Comparison of ENCODE assay signal across 15 cellular contexts in the genomic region with DNA sequence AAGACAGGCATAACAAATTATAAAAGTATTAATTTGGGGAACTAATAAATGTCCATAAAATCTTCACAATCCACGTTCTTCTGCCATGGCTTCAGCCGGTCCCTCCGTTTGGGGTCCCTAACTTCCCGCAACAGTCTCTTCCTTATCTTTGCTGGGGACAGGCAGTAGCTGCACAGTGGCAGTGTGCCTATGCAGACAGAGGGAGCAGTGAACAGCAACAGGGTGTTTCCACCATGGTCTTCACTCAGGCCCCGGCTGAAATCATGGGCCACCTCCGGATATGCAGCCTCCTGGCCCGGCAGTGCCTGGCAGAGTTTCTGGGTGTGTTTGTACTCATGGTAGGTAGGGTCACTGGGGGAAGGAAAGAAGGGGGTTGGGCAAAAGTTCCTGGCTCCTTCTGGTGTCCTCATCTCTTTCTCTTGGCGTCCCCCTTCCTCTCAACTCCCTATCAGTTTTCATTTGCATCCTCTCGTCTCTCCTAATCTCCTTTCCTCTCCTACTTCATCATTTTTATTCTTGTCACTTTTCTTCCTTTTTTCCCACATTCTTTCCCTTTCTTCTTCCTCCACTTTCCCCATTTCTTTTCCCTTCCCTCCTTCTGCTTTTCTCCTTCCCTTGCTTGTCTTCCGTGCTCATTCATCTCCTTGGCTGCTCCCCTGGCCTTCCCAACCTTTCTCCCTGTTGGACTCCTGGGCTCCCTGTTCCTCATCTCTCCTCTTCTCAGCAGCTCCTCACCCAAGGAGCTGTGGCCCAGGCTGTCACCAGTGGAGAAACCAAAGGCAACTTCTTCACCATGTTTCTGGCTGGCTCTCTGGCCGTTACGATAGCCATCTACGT. TPM values are rescaled to one million over a fixed set of nuclear protein-coding genes. Genes with fewer than 3 reads are reported as not detected.
"Had no signal": no experiment of that assay in that cellular context is flagged by ENCODE, and none has a peak within 500 bp of the region (broad histone marks: within the 10 kb centered on the region; RNA-seq: fewer than 3 reads in every experiment).

No MANE protein-coding gene starts in this region.

RNA-seq across cellular contexts. Expression of a gene that starts 8.4 kb away (rescaled TPM):
- total RNA-seq: activated B cell treated with CpG ODN at 0.5 μM for 24 hours; activated CD4-positive, alpha-beta memory T cell treated with anti-CD3 and anti-CD28 coated beads for 36 hours; activated CD4-positive, alpha-beta T cell treated with anti-CD3 and anti-CD28 coated beads, Interleukin-2, amount 10 ng/mL, durations not matched to agents 24 days and 14 days; activated CD8-positive, alpha-beta memory T cell treated with anti-CD3 and anti-CD28 coated beads for 36 hours; activated naive CD4-positive, alpha-beta T cell treated with anti-CD3 and anti-CD28 coated beads for 36 hours; activated naive CD8-positive, alpha-beta T cell treated with anti-CD3 and anti-CD28 coated beads, Interleukin-2, amount 10 ng/mL, durations not matched to agents 7 days and 5 days; activated T-cell treated with anti-CD3 and anti-CD28 coated beads, Interleukin-2, amount 50 U/mL, for 4 hours; activated T-cell treated with anti-CD3 and anti-CD28 coated beads, Interleukin-2, amount 50 U/mL, for 72 hours; activated T-helper 1 cell treated with anti-CD3 and anti-CD28 coated beads, Interleukin-12 subunit alpha, Interleukin-12 subunit beta, Interleukin-2, Interleukin-4 antibody, amounts not matched to agents 30 ng/mL and 10 ng/mL and 1 ng/mL, durations not matched to agents 14 hours and 24 hours and 36 hours; activated T-helper 17 cell treated with anti-CD3 and anti-CD28 coated beads, Interleukin-2, amount 50 U/mL, for 72 hours; ascending aorta; cerebellum; T-cell; T-helper 1 cell treated with Interleukin-12 subunit alpha and Interleukin-12 subunit beta and Interleukin-4 antibody, amounts not matched to agents 30 ng/mL and 1 ng/mL, for 36 hours; T-helper 2 cell treated with Interferon-gamma antibody and Interleukin-4, amounts not matched to agents 100 ng/mL and 5 ng/mL, for 36 hours had no signal
